In the genomic region with DNA sequence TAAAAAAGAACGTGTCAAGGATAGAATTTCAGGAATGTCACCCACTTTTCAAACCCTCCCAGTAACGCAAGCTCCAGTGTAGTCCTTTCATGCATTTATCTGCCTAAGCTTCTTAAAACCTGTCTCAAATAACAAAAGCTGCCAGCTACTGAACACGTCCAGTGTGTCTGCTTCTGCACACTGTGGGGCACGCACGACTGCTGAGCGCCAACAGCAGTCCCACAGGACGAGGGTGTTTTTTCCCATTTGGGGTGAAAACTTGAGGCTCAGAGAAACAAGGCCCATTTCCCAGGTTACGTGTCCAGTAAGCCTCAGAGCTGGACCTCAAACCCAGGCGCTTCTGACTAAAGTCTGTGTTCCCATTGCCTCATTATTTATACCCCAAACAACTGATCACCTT, we compare ENCODE assay signal across 13 cellular contexts. TPM values are rescaled to one million over a fixed set of nuclear protein-coding genes. Genes with fewer than 3 reads are reported as not detected.
DNase-seq lines count a peak whose midpoint lies in the region; ATAC-seq and TF ChIP-seq lines count a peak whose summit lies in the region.
"Had no signal": no experiment of that assay in that cellular context is flagged by ENCODE, and none has a peak within 500 bp of the region (broad histone marks: within the 10 kb centered on the region; RNA-seq: fewer than 3 reads in every experiment).

No MANE protein-coding gene starts in this region.

- H3K4me3 Mint-ChIP-seq in activated T-cell treated with anti-CD3 and anti-CD28 coated beads, Interleukin-2, amount 50 U/mL, for 24 hours: no peak overlapping the region
- no peak overlapping the region for H3K4me3 Mint-ChIP-seq in mesothelial cell of epicardium
- no peak overlapping the region for H3K4me3 Mint-ChIP-seq in naive thymus-derived CD8-positive, alpha-beta T cell

- POLR2A ChIA-PET in naive thymus-derived CD8-positive, alpha-beta T cell (lab: Charles Lee): no interaction called here

- peaks cover 93% of the 10 kb centered on the region for H3K36me3 Mint-ChIP-seq in activated T-cell treated with anti-CD3 and anti-CD28 coated beads, Interleukin-2, amount 50 U/mL, for 24 hours (ENCODE audit: low read depth)
- peaks cover 43% of the 10 kb centered on the region for H3K36me3 Mint-ChIP-seq in mesothelial cell of epicardium
- H3K36me3 Mint-ChIP-seq in naive thymus-derived CD8-positive, alpha-beta T cell: peaks cover 0 to 68% (median 11%) of the 10 kb centered on the region in 3 donors

- ATAC-seq in naive thymus-derived CD8-positive, alpha-beta T cell: no peak
- ATAC-seq: HCT116, K562 had no signal

- in situ Hi-C loops in G401 (cut with HindIII; ENCODE audit: low sequenced_read_pairs): no loop called here

- H3K9me3 Mint-ChIP-seq in activated T-cell treated with anti-CD3 and anti-CD28 coated beads, Interleukin-2, amount 50 U/mL, for 24 hours: no peaks in the 10 kb centered on the region
- H3K9me3 Mint-ChIP-seq in mesothelial cell of epicardium: no peaks in the 10 kb centered on the region
- no peaks in the 10 kb centered on the region for H3K9me3 Mint-ChIP-seq in naive thymus-derived CD8-positive, alpha-beta T cell

- TF ChIP-seq CTCF in mesothelial cell of epicardium (IDR thresholded peaks at IDR 0.05; ENCODE audit: unreplicated experiment): no peak

- H3K27ac Mint-ChIP-seq in activated T-cell treated with anti-CD3 and anti-CD28 coated beads, Interleukin-2, amount 50 U/mL, for 24 hours: peak overlapping the region; percentile 65
- peak overlapping the region; percentile 57 for H3K27ac Mint-ChIP-seq in mesothelial cell of epicardium
- H3K27ac Mint-ChIP-seq in naive thymus-derived CD8-positive, alpha-beta T cell: peak overlapping the region in 2 of 10 donors; percentile 6 to 30

- H3K4me1 Mint-ChIP-seq in activated T-cell treated with anti-CD3 and anti-CD28 coated beads, Interleukin-2, amount 50 U/mL, for 24 hours (ENCODE audit: low read depth): no peaks in the 10 kb centered on the region
- no peaks in the 10 kb centered on the region for H3K4me1 Mint-ChIP-seq in mesothelial cell of epicardium
- H3K4me1 Mint-ChIP-seq in naive thymus-derived CD8-positive, alpha-beta T cell: peaks cover 0 to 4% (median under 1%) of the 10 kb centered on the region in 4 donors

- H3K27me3 Mint-ChIP-seq in activated T-cell treated with anti-CD3 and anti-CD28 coated beads, Interleukin-2, amount 50 U/mL, for 24 hours: no peaks in the 10 kb centered on the region
- no peaks in the 10 kb centered on the region for H3K27me3 Mint-ChIP-seq in mesothelial cell of epicardium (ENCODE audit: low read depth)
- no peaks in the 10 kb centered on the region for H3K27me3 Mint-ChIP-seq in naive thymus-derived CD8-positive, alpha-beta T cell

- DNase-seq in activated T-cell treated with anti-CD3 and anti-CD28 coated beads, Interleukin-2, amount 50 U/mL, for 24 hours: no peak
- no peak for DNase-seq in activated T-cell treated with anti-CD3 and anti-CD28 coated beads, Interleukin-2, amount 50 U/mL, for 1 hour
- DNase-seq in NCI-H82 (lab: John Stamatoyannopoulos, UW) (peak; percentile 72), mesothelial cell of epicardium (ENCODE audit: low spot score in 2 of 2, unreplicated experiment in 2 of 2) (no peak), G401 (ENCODE audit: low spot score) (no peak)
- DNase-seq in naive thymus-derived CD8-positive, alpha-beta T cell: no peak
- DNase-seq in stimulated activated naive CD4-positive, alpha-beta T cell (lab: John Stamatoyannopoulos, UW): no peak
- DNase-seq: AML-193, DMS79 treated with DMSO at 0.1 percent for 48 hours, EL, GDM1 had no signal

RNA-seq across cellular contexts. Expression of a gene that starts 17.2 kb away (rescaled TPM):
- 22.1 to 23.3 TPM (median 22.8 TPM) in 3 replicates for total RNA-seq in mesothelial cell of epicardium
- total RNA-seq in G401 (2014; rRNA removed; shearing (Covaris generic)): 59.1 and 69.6 TPM in 2 replicates
- total RNA-seq in naive thymus-derived CD8-positive, alpha-beta T cell: 10 to 100 TPM; 29.3 to 33.4 TPM
- 10 to 100 TPM; 42.6 to 45.1 (median 43.5) TPM for polyA plus RNA-seq in naive thymus-derived CD8-positive, alpha-beta T cell

RNA-seq across cellular contexts. Expression of a gene that starts 55.4 kb away (rescaled TPM):
- 31.9 to 34.1 TPM (median 32.9 TPM) in 3 replicates for total RNA-seq in mesothelial cell of epicardium
- total RNA-seq in G401 (2014; rRNA removed; shearing (Covaris generic)): 23.8 and 25.5 TPM in 2 replicates
- 10 to 100 TPM; 43.1 to 53.3 TPM for total RNA-seq in naive thymus-derived CD8-positive, alpha-beta T cell
- polyA plus RNA-seq in naive thymus-derived CD8-positive, alpha-beta T cell: 10 to 100 TPM; 17.9 to 33.8 (median 23.8) TPM
